ENCODE assay signal across 27 cellular contexts in the genomic region with DNA sequence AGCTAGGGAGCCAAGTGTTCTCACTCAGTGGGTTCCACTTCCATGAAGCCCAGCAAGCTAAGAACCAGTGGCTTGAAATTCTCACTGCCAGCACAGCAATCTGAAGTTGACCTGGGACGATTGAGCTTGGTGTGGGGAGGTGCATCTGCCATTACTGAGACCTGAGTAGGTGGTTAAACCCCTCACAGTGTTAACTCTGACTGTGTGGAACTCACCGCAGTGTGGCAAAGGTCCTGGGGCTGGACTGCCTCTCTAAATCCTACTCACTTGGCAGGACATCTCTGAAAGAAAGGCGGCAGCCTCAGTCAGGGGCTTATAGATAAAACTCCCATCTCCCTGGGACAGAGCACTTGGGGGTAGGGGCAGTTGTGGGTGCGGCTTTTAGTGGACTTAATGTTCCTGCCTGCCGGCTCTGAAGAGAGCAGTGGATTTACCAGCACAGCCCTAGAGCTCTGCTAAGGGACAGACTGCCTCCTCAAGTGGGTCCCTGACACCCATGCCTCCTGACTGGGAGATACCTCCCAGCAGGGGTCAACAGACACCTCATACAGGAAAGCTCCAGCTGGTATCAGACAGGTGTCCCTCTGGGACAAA.
"Had no signal": no experiment of that assay in that cellular context is flagged by ENCODE, and none has a peak within 500 bp of the region (broad histone marks: within the 10 kb centered on the region; RNA-seq: fewer than 3 reads in every experiment).

No MANE protein-coding gene starts in this region.

- H3K4me2 ChIP-seq: neural progenitor cell had no signal

- H3K4me3 ChIP-seq: neural progenitor cell, ovary, psoas muscle, right lobe of liver, sigmoid colon, stomach, thoracic aorta, thyroid gland, tibial nerve, upper lobe of left lung, vagina had no signal

- H3K27ac ChIP-seq: neural progenitor cell, ovary, parathyroid adenoma, psoas muscle, right lobe of liver, sigmoid colon, stomach, thoracic aorta, thyroid gland, tibial nerve, upper lobe of left lung, vagina had no signal

- H3K9ac ChIP-seq: neural progenitor cell, parathyroid adenoma had no signal

- H3K36me3 ChIP-seq: neural progenitor cell, ovary, right lobe of liver, sigmoid colon, stomach, thoracic aorta, thyroid gland, tibial nerve, upper lobe of left lung, vagina had no signal

- H3K4me3 Mint-ChIP-seq: natural killer cell; nephron; neural progenitor cell; stimulated activated effector memory CD8-positive, alpha-beta T cell treated with anti-CD3 and anti-CD28 coated beads, Interleukin-12 subunit alpha, Interleukin-12 subunit beta, amount 100 ng/mL, for 72 hours; stimulated activated naive B cell treated with anti-CD40 and anti-IgM and Interleukin-4, amounts not matched to agents 10 μg/mL and 1 μg/mL and 100 μg/mL, for 72 hours; stimulated activated naive CD8-positive, alpha-beta T cell treated with anti-CD3 and anti-CD28 coated beads, Interleukin-15, Interleukin-2, amounts not matched to agents 100 ng/mL and 50 ng/mL, for 24 hours had no signal

- H3K36me3 Mint-ChIP-seq: neural progenitor cell; stimulated activated effector memory CD8-positive, alpha-beta T cell treated with anti-CD3 and anti-CD28 coated beads, Interleukin-12 subunit alpha, Interleukin-12 subunit beta, amount 100 ng/mL, for 72 hours; stimulated activated naive B cell treated with anti-CD40 and anti-IgM and Interleukin-4, amounts not matched to agents 10 μg/mL and 1 μg/mL and 100 μg/mL, for 72 hours had no signal

- H2AFZ ChIP-seq: neural progenitor cell, parathyroid adenoma had no signal

- H3K9me3 ChIP-seq: ovary, psoas muscle, right lobe of liver, sigmoid colon, stomach, thoracic aorta, thyroid gland, vagina had no signal

- H3K27me3 Mint-ChIP-seq: stimulated activated naive B cell treated with anti-CD40 and anti-IgM and Interleukin-4, amounts not matched to agents 10 μg/mL and 1 μg/mL and 100 μg/mL, for 72 hours; stimulated activated naive CD8-positive, alpha-beta T cell treated with anti-CD3 and anti-CD28 coated beads, Interleukin-15, Interleukin-2, amounts not matched to agents 100 ng/mL and 50 ng/mL, for 24 hours had no signal

- DNase-seq: natural killer cell; occipital lobe; ovary; posterior cingulate gyrus; psoas muscle; right lobe of liver; sigmoid colon; small intestine; stimulated activated CD4-positive, alpha-beta T cell treated with anti-CD3 and anti-CD28 coated beads, Interleukin-15, amount 100 ng/mL, for 24 hours; stimulated activated CD4-positive, alpha-beta T cell treated with anti-CD3 and anti-CD28 coated beads, Interleukin-2, amount 100 ng/mL, for 24 hours; stimulated activated CD4-positive, alpha-beta T cell treated with anti-CD3 and anti-CD28 coated beads, Interleukin-2, amount 100 ng/mL, for 48 hours; stimulated activated CD4-positive, alpha-beta T cell treated with anti-CD3 and anti-CD28 coated beads, Interleukin-4, amount 100 ng/mL, for 24 hours; stimulated activated naive B cell treated with anti-CD40 and anti-IgM and Interleukin-4, amounts not matched to agents 10 μg/mL and 1 μg/mL and 100 μg/mL, for 72 hours; stimulated activated naive CD4-positive, alpha-beta T cell treated with Interleukin-2 at 50 U/mL for 16 hours; stomach; thyroid gland; trophoblast cell; upper lobe of left lung had no signal

- H3K79me2 ChIP-seq: parathyroid adenoma had no signal

- H3K4me1 ChIP-seq: neural progenitor cell, parathyroid adenoma, psoas muscle, right lobe of liver, sigmoid colon, thyroid gland, upper lobe of left lung, vagina had no signal

- ATAC-seq: natural killer cell; psoas muscle; right lobe of liver; stimulated activated effector memory CD8-positive, alpha-beta T cell treated with anti-CD3 and anti-CD28 coated beads, Interleukin-12 subunit alpha, Interleukin-12 subunit beta, amount 100 ng/mL, for 72 hours; stimulated activated naive B cell treated with anti-CD40 and anti-IgM and Interleukin-4, amounts not matched to agents 10 μg/mL and 1 μg/mL and 100 μg/mL, for 72 hours had no signal

- H3K4me1 Mint-ChIP-seq: natural killer cell; nephron; neural progenitor cell; stimulated activated effector memory CD8-positive, alpha-beta T cell treated with anti-CD3 and anti-CD28 coated beads, Interleukin-12 subunit alpha, Interleukin-12 subunit beta, amount 100 ng/mL, for 72 hours; stimulated activated naive B cell treated with anti-CD40 and anti-IgM and Interleukin-4, amounts not matched to agents 10 μg/mL and 1 μg/mL and 100 μg/mL, for 72 hours had no signal

- H3K27me3 ChIP-seq: neural progenitor cell, ovary, right lobe of liver, sigmoid colon, stomach, thyroid gland, tibial nerve, upper lobe of left lung, vagina had no signal

- H3K27ac Mint-ChIP-seq: natural killer cell; nephron; neural progenitor cell; progenitor cell of endocrine pancreas; stimulated activated effector memory CD8-positive, alpha-beta T cell treated with anti-CD3 and anti-CD28 coated beads, Interleukin-12 subunit alpha, Interleukin-12 subunit beta, amount 100 ng/mL, for 72 hours; stimulated activated naive B cell treated with anti-CD40 and anti-IgM and Interleukin-4, amounts not matched to agents 10 μg/mL and 1 μg/mL and 100 μg/mL, for 72 hours; stimulated activated naive CD8-positive, alpha-beta T cell treated with anti-CD3 and anti-CD28 coated beads, Interleukin-15, Interleukin-2, amounts not matched to agents 100 ng/mL and 50 ng/mL, for 24 hours had no signal
